1 cellular context compared by ENCODE assay signal in genomic region chr14:105525861-105526780, GRCh38.
TF ChIP-seq lines count a peak whose summit lies in the region.

TMEM121 (plus strand) TSS chr14:105526583; CDS start chr14:105528835, 2,252 bp downstream.

TF ChIP-seq in A549, 52 proteins besides CTCF, POLR2A, EP300 and RAD21 (continued from another document):
- TF ChIP-seq, protein P1, sequence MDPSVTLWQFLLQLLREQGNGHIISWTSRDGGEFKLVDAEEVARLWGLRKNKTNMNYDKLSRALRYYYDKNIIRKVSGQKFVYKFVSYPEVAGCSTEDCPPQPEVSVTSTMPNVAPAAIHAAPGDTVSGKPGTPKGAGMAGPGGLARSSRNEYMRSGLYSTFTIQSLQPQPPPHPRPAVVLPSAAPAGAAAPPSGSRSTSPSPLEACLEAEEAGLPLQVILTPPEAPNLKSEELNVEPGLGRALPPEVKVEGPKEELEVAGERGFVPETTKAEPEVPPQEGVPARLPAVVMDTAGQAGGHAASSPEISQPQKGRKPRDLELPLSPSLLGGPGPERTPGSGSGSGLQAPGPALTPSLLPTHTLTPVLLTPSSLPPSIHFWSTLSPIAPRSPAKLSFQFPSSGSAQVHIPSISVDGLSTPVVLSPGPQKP (IDR thresholded peaks at IDR 0.05; ENCODE audit: low read depth, low read length) = no peak
- TF ChIP-seq CBX2 (IDR thresholded peaks at IDR 0.05; ENCODE audit: borderline replicate concordance, low read depth) = no peak
TF ChIP-seq in A549: peak in this region for 0.
